In the genomic region with DNA sequence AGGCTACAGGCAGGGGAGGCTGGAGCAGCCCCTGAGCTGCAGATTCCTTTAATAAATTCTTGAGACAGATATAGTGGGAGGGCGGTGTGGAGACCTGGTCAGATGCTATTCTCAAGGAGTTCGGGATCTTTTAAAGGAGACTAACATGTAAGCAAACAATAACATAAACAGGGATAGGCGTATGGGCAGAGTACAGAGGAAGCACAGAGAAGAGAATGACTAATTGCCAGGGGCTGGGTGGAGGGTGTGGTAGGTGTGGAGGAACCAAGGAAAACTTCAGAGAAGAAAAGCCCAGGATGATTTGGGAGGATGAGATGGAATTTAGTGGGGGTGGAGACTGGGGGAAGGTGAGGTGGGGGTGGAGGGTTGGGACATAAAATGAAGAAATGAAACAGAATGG, we compare ENCODE assay signal across 26 cellular contexts. TPM values are rescaled to one million over a fixed set of nuclear protein-coding genes. Genes with fewer than 3 reads are reported as not detected.
"Had no signal": no experiment of that assay in that cellular context is flagged by ENCODE, and none has a peak within 500 bp of the region (broad histone marks: within the 10 kb centered on the region; RNA-seq: fewer than 3 reads in every experiment).

No MANE protein-coding gene starts in this region.

- H3K4me1 Mint-ChIP-seq: activated CD4-positive, alpha-beta memory T cell treated with anti-CD3 and anti-CD28 coated beads, Interleukin-2, amount 10 ng/mL, durations not matched to agents 7 days and 5 days; activated CD4-positive, alpha-beta T cell treated with anti-CD3 and anti-CD28 coated beads for 36 hours; activated T-helper 17 cell treated with anti-CD3 and anti-CD28 coated beads, Interleukin-2, amount 50 U/mL, for 72 hours had no signal

- H3K36me3 ChIP-seq: brain microvascular endothelial cell, MG63 had no signal

- H3K9me3 ChIP-seq: MG63 had no signal

- H3K27ac ChIP-seq: brain microvascular endothelial cell, KMS-11, SK-N-MC, VCaP had no signal

- H3K4me3 Mint-ChIP-seq: activated CD4-positive, alpha-beta memory T cell treated with anti-CD3 and anti-CD28 coated beads, Interleukin-2, amount 10 ng/mL, durations not matched to agents 7 days and 5 days; activated CD4-positive, alpha-beta T cell treated with anti-CD3 and anti-CD28 coated beads for 36 hours; activated naive CD4-positive, alpha-beta T cell treated with anti-CD3 and anti-CD28 coated beads for 36 hours; activated naive CD8-positive, alpha-beta T cell; activated T-helper 17 cell treated with anti-CD3 and anti-CD28 coated beads, Interleukin-2, amount 50 U/mL, for 72 hours had no signal

- H3K9me3 Mint-ChIP-seq: activated CD4-positive, alpha-beta memory T cell treated with anti-CD3 and anti-CD28 coated beads, Interleukin-2, amount 10 ng/mL, durations not matched to agents 7 days and 5 days had no signal

- H3K4me3 ChIP-seq: MG63, SK-N-MC had no signal

- H3K27me3 Mint-ChIP-seq: activated CD4-positive, alpha-beta memory T cell treated with anti-CD3 and anti-CD28 coated beads, Interleukin-2, amount 10 ng/mL, durations not matched to agents 7 days and 5 days had no signal

- H3K36me3 Mint-ChIP-seq: activated naive CD8-positive, alpha-beta T cell had no signal

- DNase-seq: activated CD4-positive, alpha-beta memory T cell treated with anti-CD3 and anti-CD28 coated beads, Interleukin-2, amount 10 ng/mL, durations not matched to agents 7 days and 5 days; activated CD4-positive, alpha-beta T cell treated with anti-CD3 and anti-CD28 coated beads for 36 hours; activated CD4-positive, alpha-beta T cell treated with anti-CD3 and anti-CD28 coated beads, Interleukin-2, amount 50 U/mL, for 1 hour; activated gamma-delta T cell; activated naive CD4-positive, alpha-beta T cell treated with anti-CD3 and anti-CD28 coated beads for 36 hours; activated T-cell treated with anti-CD3 and anti-CD28 coated beads for 4 hours; activated T-cell treated with anti-CD3 and anti-CD28 coated beads, Interleukin-2, amount 50 U/mL, for 48 hours; brain microvascular endothelial cell; MG63; MV-4-11; NCI-H1105; NCI-H1436; NCI-H1694 treated with DMSO at 0.1 percent for 48 hours; NCI-H2029 treated with DMSO at 0.1 percent for 48 hours; NCI-H446; NCI-H524; T-helper 1 cell had no signal

- H3K27ac Mint-ChIP-seq: activated CD4-positive, alpha-beta memory T cell treated with anti-CD3 and anti-CD28 coated beads, Interleukin-2, amount 10 ng/mL, durations not matched to agents 7 days and 5 days; activated CD4-positive, alpha-beta T cell treated with anti-CD3 and anti-CD28 coated beads for 36 hours; activated naive CD4-positive, alpha-beta T cell treated with anti-CD3 and anti-CD28 coated beads for 36 hours; activated naive CD8-positive, alpha-beta T cell; activated T-helper 17 cell treated with anti-CD3 and anti-CD28 coated beads, Interleukin-2, amount 50 U/mL, for 72 hours had no signal

- H3K27me3 ChIP-seq: brain microvascular endothelial cell, MG63 had no signal

- ATAC-seq: activated CD4-positive, alpha-beta T cell treated with anti-CD3 and anti-CD28 coated beads for 36 hours; activated T-helper 17 cell treated with anti-CD3 and anti-CD28 coated beads, Interleukin-2, amount 50 U/mL, for 72 hours; Right ventricle myocardium inferior had no signal

RNA-seq across cellular contexts. Expression of gene HEPHL1, which starts 9.7 kb away (rescaled TPM):
- total RNA-seq: activated CD4-positive, alpha-beta memory T cell treated with anti-CD3 and anti-CD28 coated beads, Interleukin-2, amount 10 ng/mL, durations not matched to agents 7 days and 5 days; activated CD4-positive, alpha-beta T cell treated with anti-CD3 and anti-CD28 coated beads for 36 hours; activated CD8-positive, alpha-beta memory T cell treated with anti-CD3 and anti-CD28 coated beads for 36 hours; activated naive CD4-positive, alpha-beta T cell treated with anti-CD3 and anti-CD28 coated beads for 36 hours; activated T-helper 17 cell treated with anti-CD3 and anti-CD28 coated beads, Interleukin-2, amount 50 U/mL, for 72 hours; chondrocyte; Right ventricle myocardium inferior; T-helper 2 cell treated with Interferon-gamma antibody and Interleukin-4, amounts not matched to agents 100 ng/mL and 5 ng/mL, for 36 hours had no signal
